Comparison of ENCODE assay signal across 10 cellular contexts in genomic region chr12:4763549-4763948, GRCh38. TPM values are rescaled to one million over a fixed set of nuclear protein-coding genes. Genes with fewer than 3 reads are reported as not detected.
DNase-seq lines count a peak whose midpoint lies in the region; ATAC-seq, FAIRE-seq and TF ChIP-seq lines count a peak whose summit lies in the region.
"Had no signal": no experiment of that assay in that cellular context is flagged by ENCODE, and none has a peak within 500 bp of the region (broad histone marks: within the 10 kb centered on the region; RNA-seq: fewer than 3 reads in every experiment).

No MANE protein-coding gene starts in this region.

- RAD21 ChIA-PET in HCT116 (lab: Charles Lee; ENCODE audit: low non-redundant PET in 1 of 2, low total read pairs in 2 of 2, uncharacterized antibody in 2 of 2, unreplicated experiment in 2 of 2), result no interaction called here

- DNase-seq in HCT116 (ENCODE audit: low read depth, low spot score) (peak; percentile 45), NCI-H2227 treated with DMSO at 0.1 percent for 48 hours (lab: John Stamatoyannopoulos, UW) (peak; percentile 53), endodermal cell (peak; percentile 99), retina (peak; percentile 35), kidney (no peak)
- no peak for DNase-seq in activated naive CD8-positive, alpha-beta T cell treated with anti-CD3 and anti-CD28 coated beads, Interleukin-2, amount 50 U/mL, for 24 hours
- no peak for DNase-seq in activated CD8-positive, alpha-beta memory T cell treated with anti-CD3 and anti-CD28 coated beads for 24 hours

- H3K27me3 Mint-ChIP-seq in endodermal cell (ENCODE audit: insufficient read depth), result no peaks in the 10 kb centered on the region
- H3K27me3 Mint-ChIP-seq in activated naive CD8-positive, alpha-beta T cell treated with anti-CD3 and anti-CD28 coated beads, Interleukin-2, amount 50 U/mL, for 24 hours, result no peaks in the 10 kb centered on the region

- no peak for TF ChIP-seq POLR2A in HCT116 (IDR thresholded peaks at IDR 0.05; ENCODE audit: borderline replicate concordance, extremely low read depth, insufficient read depth, insufficient read length)

- no peak for FAIRE-seq in kidney (lab: Jason Lieb, UNC)

- H3K27ac ChIP-seq in HCT116 (ENCODE audit: low read depth, low read length) (no peak overlapping the region), endodermal cell (ENCODE audit: low read depth, low read length) (no peak overlapping the region), kidney (ENCODE audit: low read depth in 2 of 2, low read length in 2 of 2) (no peak overlapping the region)

- BruUV-seq in HCT116 (replicated peaks; lab: Mats Ljungman, UMichigan), result no TSS peak

- peak overlapping the region; percentile 28 for H3K27ac Mint-ChIP-seq in endodermal cell
- H3K27ac Mint-ChIP-seq in activated naive CD8-positive, alpha-beta T cell treated with anti-CD3 and anti-CD28 coated beads, Interleukin-2, amount 50 U/mL, for 24 hours, result no peak overlapping the region
- H3K27ac Mint-ChIP-seq: activated T-helper 17 cell treated with anti-CD3 and anti-CD28 coated beads, Interleukin-2, amount 50 U/mL, for 72 hours had no signal

- H3K9me3 Mint-ChIP-seq in endodermal cell, result no peaks in the 10 kb centered on the region
- no peaks in the 10 kb centered on the region for H3K9me3 Mint-ChIP-seq in activated naive CD8-positive, alpha-beta T cell treated with anti-CD3 and anti-CD28 coated beads, Interleukin-2, amount 50 U/mL, for 24 hours
- H3K9me3 Mint-ChIP-seq: activated T-helper 17 cell treated with anti-CD3 and anti-CD28 coated beads, Interleukin-2, amount 50 U/mL, for 72 hours had no signal

- H3K79me2 ChIP-seq in HCT116 (ENCODE audit: insufficient read depth, low read length), result no peaks in the 10 kb centered on the region

- H3K9me2 ChIP-seq in HCT116 (ENCODE audit: insufficient read depth), result no peaks in the 10 kb centered on the region

- peaks cover 7% of the 10 kb centered on the region for H3K4me1 Mint-ChIP-seq in endodermal cell
- H3K4me1 Mint-ChIP-seq in activated naive CD8-positive, alpha-beta T cell treated with anti-CD3 and anti-CD28 coated beads, Interleukin-2, amount 50 U/mL, for 24 hours, result no peaks in the 10 kb centered on the region
- H3K4me1 Mint-ChIP-seq: activated T-helper 17 cell treated with anti-CD3 and anti-CD28 coated beads, Interleukin-2, amount 50 U/mL, for 72 hours had no signal

- H3K9me3 ChIP-seq in HCT116 (ENCODE audit: control insufficient read depth in 1 of 2, insufficient read depth in 1 of 2, low read depth in 1 of 2, low read length in 2 of 2), result no peaks in the 10 kb centered on the region
- no peaks in the 10 kb centered on the region for H3K9me3 ChIP-seq in endodermal cell (ENCODE audit: control insufficient read depth, low read length)
- no peaks in the 10 kb centered on the region for H3K9me3 ChIP-seq in kidney (ENCODE audit: control insufficient read depth in 1 of 2, low read length in 2 of 2)

- peak overlapping the region; percentile 49 for H2AFZ ChIP-seq in HCT116 (ENCODE audit: low read depth, low read length, poor library complexity, severe bottlenecking)

- H3K4me1 ChIP-seq in HCT116 (ENCODE audit: control insufficient read depth in 1 of 2, insufficient read depth in 2 of 2, low read length in 2 of 2) (no peaks in the 10 kb centered on the region), endodermal cell (ENCODE audit: control insufficient read depth, insufficient read depth, low read length) (no peaks in the 10 kb centered on the region), kidney (ENCODE audit: control insufficient read depth in 1 of 2, insufficient read depth in 1 of 2, low read depth in 1 of 2, low read length in 2 of 2) (no peaks in the 10 kb centered on the region)

- H3K27me3 ChIP-seq in HCT116 (ENCODE audit: insufficient read depth, low read length) (peaks cover 28% of the 10 kb centered on the region), endodermal cell (ENCODE audit: control insufficient read depth, insufficient read depth, low read length, poor library complexity, severe bottlenecking) (no peaks in the 10 kb centered on the region)

- no peak overlapping the region for H3K4me3 Mint-ChIP-seq in endodermal cell
- H3K4me3 Mint-ChIP-seq in activated naive CD8-positive, alpha-beta T cell treated with anti-CD3 and anti-CD28 coated beads, Interleukin-2, amount 50 U/mL, for 24 hours, result no peak overlapping the region
- H3K4me3 Mint-ChIP-seq: activated T-helper 17 cell treated with anti-CD3 and anti-CD28 coated beads, Interleukin-2, amount 50 U/mL, for 72 hours had no signal

- no peak overlapping the region for H3K9ac ChIP-seq in HCT116 (ENCODE audit: low read length)
- no peak overlapping the region for H3K9ac ChIP-seq in endodermal cell (ENCODE audit: extremely low read depth, low read length, poor library complexity, severe bottlenecking)
- no peak overlapping the region for H3K9ac ChIP-seq in kidney (ENCODE audit: low read length in 2 of 2)

- H3K4me2 ChIP-seq in HCT116 (ENCODE audit: low read length), result peak overlapping the region; percentile 28; the same call in 1 of the 2 replicates

- TF ChIP-seq RAD21 in HCT116 (IDR thresholded peaks at IDR 0.05; ENCODE audit: low read depth), result peak; percentile 21; the same call in 1 of the 2 replicates

- ATAC-seq in HCT116, result peak; percentile 97
- ATAC-seq in activated naive CD8-positive, alpha-beta T cell treated with anti-CD3 and anti-CD28 coated beads, Interleukin-2, amount 50 U/mL, for 24 hours, result no peak
- ATAC-seq in esophagus mucosa, result no peak
- ATAC-seq: activated T-helper 17 cell treated with anti-CD3 and anti-CD28 coated beads, Interleukin-2, amount 50 U/mL, for 72 hours; Right ventricle myocardium inferior had no signal

- H3K36me3 Mint-ChIP-seq in endodermal cell (ENCODE audit: low read depth), result peaks cover 1% of the 10 kb centered on the region
- no peaks in the 10 kb centered on the region for H3K36me3 Mint-ChIP-seq in activated naive CD8-positive, alpha-beta T cell treated with anti-CD3 and anti-CD28 coated beads, Interleukin-2, amount 50 U/mL, for 24 hours (ENCODE audit: low read depth)

- CTCF ChIA-PET in HCT116 (lab: Charles Lee), result no interaction called here

- POLR2A ChIA-PET in HCT116 (lab: Charles Lee), result no interaction called here

- WGBS in endodermal cell (ENCODE audit: insufficient coverage in 1 of 2, insufficient read length in 1 of 2), 2 experiments, result 41% methylated on average over 18 of the region's 18 CpGs; no CpG with 5 or more reads in 1 of the 2 experiments

- TF ChIP-seq CTCF in HCT116 (IDR thresholded peaks at IDR 0.05 in 2 of 3, conservative IDR thresholded peaks at IDR 0.05 in 1 of 3; ENCODE audit: borderline replicate concordance in 1 of 3, insufficient read depth in 1 of 3, low read depth in 2 of 3, low read length in 2 of 3) (peak in 2 of 3 experiments; percentile 55 to 57; a peak in 4 of 6 replicates), endodermal cell (conservative IDR thresholded peaks at IDR 0.05) (peak; percentile 96), kidney (IDR thresholded peaks at IDR 0.05; ENCODE audit: borderline replicate concordance, extremely low read depth, insufficient read depth) (no peak)

- intact Hi-C loops in HCT116 (cut with micrococcal nuclease) (no loop called here), kidney (cut with DNase I) (no loop called here)

- no peaks in the 10 kb centered on the region for H4K20me1 ChIP-seq in HCT116 (ENCODE audit: insufficient read depth)

- H3K4me3 ChIP-seq in HCT116 (replicated peaks in 1 of 2; ENCODE audit: low read depth in 1 of 2, low read length in 2 of 2), result no peak overlapping the region
- no peak overlapping the region for H3K4me3 ChIP-seq in endodermal cell (ENCODE audit: low read length)
- H3K4me3 ChIP-seq in kidney (ENCODE audit: low read length in 2 of 2), result no peak overlapping the region

- H3K36me3 ChIP-seq in HCT116 (ENCODE audit: control insufficient read depth in 1 of 2, insufficient read depth in 2 of 2, low read length in 2 of 2) (no peaks in the 10 kb centered on the region), endodermal cell (ENCODE audit: control insufficient read depth, insufficient read depth, low read length) (no peaks in the 10 kb centered on the region), kidney (ENCODE audit: control insufficient read depth in 1 of 2, insufficient read depth in 2 of 2, low read length in 2 of 2) (no peaks in the 10 kb centered on the region)

TF ChIP-seq in HCT116, 20 proteins besides CTCF, POLR2A, EP300 and RAD21 (continues in another document):
- TF ChIP-seq EGR1 (IDR thresholded peaks at IDR 0.05; ENCODE audit: low read depth) (no peak), CBX3 (IDR thresholded peaks at IDR 0.05; ENCODE audit: low read depth) (no peak), EZH2 (IDR thresholded peaks at IDR 0.05) (no peak), TCF7L2 (IDR thresholded peaks at IDR 0.05; ENCODE audit: borderline replicate concordance, extremely low read depth, insufficient read depth, insufficient read length) (no peak), ZFX (IDR thresholded peaks at IDR 0.05) (no peak), EZH2phosphoT487 (IDR thresholded peaks at IDR 0.05; ENCODE audit: borderline replicate concordance) (no peak), SIN3A (IDR thresholded peaks at IDR 0.05; ENCODE audit: low read depth) (no peak), ELF1 (IDR thresholded peaks at IDR 0.05; ENCODE audit: borderline replicate concordance, low read depth) (no peak), FOSL1 (IDR thresholded peaks at IDR 0.05; ENCODE audit: low read depth) (no peak), SP1 (IDR thresholded peaks at IDR 0.05; ENCODE audit: low read depth) (no peak), YY1 (IDR thresholded peaks at IDR 0.05; ENCODE audit: extremely low read depth, insufficient replicate concordance, low read depth, low read length) (no peak), CEBPB (IDR thresholded peaks at IDR 0.05; ENCODE audit: low read depth) (no peak), ATF3 (IDR thresholded peaks at IDR 0.05) (no peak)

RNA-seq across cellular contexts. Expression of gene GALNT8, which starts 43.3 kb away (rescaled TPM):
- total RNA-seq in HCT116 (2021; ENCODE audit: unreplicated experiment) (not detected), endodermal cell (10 to 100 TPM in 1 of 2 donors, 1 to 10 TPM in 1; 2.8 to 11.2 TPM), esophagus mucosa (not detected), kidney (0.25 TPM)
- 0.13 TPM in 1 of 2 replicates, not detected in the other for polyA plus RNA-seq in HCT116 (2012)
- 4.5 TPM for polyA plus RNA-seq in endodermal cell (2013, experiment 1 of 2)
- polyA plus RNA-seq in endodermal cell (2013, experiment 2 of 2), result 4.3 TPM
- 1.4 TPM for polyA plus RNA-seq in kidney (ENCODE audit: insufficient read depth, low read depth, low replicate concordance)

Comparison
In these comparisons a context has a peak if more than half of its experiments do, and no peak if none do; other contexts are left out.
1. DNase-seq: peak in HCT116 (single experiment), NCI-H2227 treated with DMSO at 0.1 percent for 48 hours (single experiment), endodermal cell (single experiment) and retina (single experiment); none in activated naive CD8-positive, alpha-beta T cell treated with anti-CD3 and anti-CD28 coated beads, Interleukin-2, amount 50 U/mL, for 24 hours (single experiment), kidney (single experiment) and activated CD8-positive, alpha-beta memory T cell treated with anti-CD3 and anti-CD28 coated beads for 24 hours (single experiment).